In genomic region chr4:41692717-41693345, GRCh38 we compare ENCODE assay signal across 8 cellular contexts. TPM values are rescaled to one million over a fixed set of nuclear protein-coding genes. Genes with fewer than 3 reads are reported as not detected.
A peak's percentile ranks its signal among the peaks of the same experiment; 100 is the strongest.
DNase-seq lines count a peak whose midpoint lies in the region; TF ChIP-seq lines count a peak whose summit lies in the region.

No MANE protein-coding gene starts in this region.

- peak; percentile 27 for DNase-seq in GM10248 (ENCODE audit: extremely low spot score)
- DNase-seq in GM23248 = peak; percentile 74
- peak; percentile 27 for DNase-seq in M059J (ENCODE audit: low read depth)
- peak; percentile 45 for DNase-seq in SK-N-SH
- DNase-seq in cardiac fibroblast (ENCODE audit: low read depth in 2 of 2) = peak; percentile 67 to 70
- DNase-seq in kidney glomerular epithelial cell (lab: John Stamatoyannopoulos, UW) = peak; percentile 53
- DNase-seq in stimulated activated CD8-positive, alpha-beta memory T cell treated with anti-CD3 and anti-CD28 coated beads, Interleukin-4, amount 100 ng/mL, for 48 hours = peak; percentile 54
- DNase-seq in immature natural killer cell = no peak

- no peaks in the 10 kb centered on the region for H3K9me3 ChIP-seq in GM23248 (ENCODE audit: low read depth)
- no peaks in the 10 kb centered on the region for H3K9me3 ChIP-seq in SK-N-SH

- H3K79me2 ChIP-seq in GM23248 (ENCODE audit: insufficient read depth) (no peaks in the 10 kb centered on the region), SK-N-SH (ENCODE audit: insufficient read depth) (no peaks in the 10 kb centered on the region)

- no peaks in the 10 kb centered on the region for H3K4me1 ChIP-seq in GM23248 (ENCODE audit: insufficient read depth)
- H3K4me1 ChIP-seq in SK-N-SH (ENCODE audit: control insufficient read depth in 1 of 2, insufficient read depth in 2 of 2, low read depth in 1 of 2, low read length in 1 of 2) = peaks cover 0 to 10% of the 10 kb centered on the region in 2 experiments; a peak in 2 of 4 replicates

- peaks cover 0 to 2% (median 0%) of the 10 kb centered on the region in 6 donors for H3K9me3 Mint-ChIP-seq in immature natural killer cell

- H3K36me3 ChIP-seq in GM23248 (ENCODE audit: low read depth) = no peaks in the 10 kb centered on the region
- peaks cover 0 to 12% of the 10 kb centered on the region in 2 experiments for H3K36me3 ChIP-seq in SK-N-SH (replicated peaks in 1 of 2; ENCODE audit: control insufficient read depth in 1 of 2, insufficient read depth in 2 of 2, low read length in 1 of 2)

- H3K9ac ChIP-seq in GM23248 (no peak overlapping the region), SK-N-SH (no peak overlapping the region)

- H3K27me3 ChIP-seq in GM23248 (replicated peaks; ENCODE audit: insufficient read depth) (no peaks in the 10 kb centered on the region), SK-N-SH (ENCODE audit: insufficient read depth) (0 out of 2 replicates have a peak, but pooled peaks cover 4% of the 10 kb centered on the region)

- no peak overlapping the region for H3K27ac ChIP-seq in GM23248
- H3K27ac ChIP-seq in SK-N-SH (ENCODE audit: low read depth in 2 of 2, low read length in 1 of 2) = peak overlapping the region in 1 of 2 experiments; percentile 83; a peak in 2 of 4 replicates

- in situ Hi-C loops in GM23248 (cut with MboI) = loop anchor here (10.0 kb wide), 1 partner anchor 192 kb away; no protein-coding TSS in a partner anchor

- POLR2A ChIA-PET in GM10248 (lab: Yijun Ruan, JAX) (no interaction called here), SK-N-SH (lab: Yijun Ruan, JAX) (interaction anchor here (1.2 kb wide), 1 partner anchor 181 kb away, joined by 3 read pairs; no protein-coding TSS in a partner anchor)

- H3K9me2 ChIP-seq in GM23248 (ENCODE audit: insufficient read depth) (no peaks in the 10 kb centered on the region), SK-N-SH (no peaks in the 10 kb centered on the region)

- CTCF ChIA-PET in GM10248 (lab: Yijun Ruan, JAX) (interaction anchor here (0.6 to 2.3 kb wide), 22 partner anchors 9 to 434 kb away, joined by 3 to 17 read pairs (median 4); no protein-coding TSS in a partner anchor), SK-N-SH (lab: Yijun Ruan, JAX) (interaction anchor here (0.6 to 11.3 kb wide), 48 partner anchors 9 to 828 kb away, joined by 3 to 188 read pairs (median 4); partner anchors contain the start of genes PHOX2B and TMEM33)

- TF ChIP-seq EP300 in SK-N-SH (IDR thresholded peaks at IDR 0.05; ENCODE audit: borderline replicate concordance in 1 of 2, low read depth in 1 of 2, low read length in 1 of 2) = no peak

- H3K36me3 Mint-ChIP-seq in immature natural killer cell = no peaks in the 10 kb centered on the region

- H4K20me1 ChIP-seq in GM23248 (ENCODE audit: insufficient read depth) = no peaks in the 10 kb centered on the region
- no peaks in the 10 kb centered on the region for H4K20me1 ChIP-seq in SK-N-SH (ENCODE audit: insufficient read depth)

- WGBS in GM23248 (ENCODE audit: low coverage in 1 of 2, low lambda C conversion rate in 2 of 2, missing lambda C conversion rate in 2 of 2), 2 experiments = 42 to 43% methylated on average over 12 of the region's 12 CpGs
- WGBS in SK-N-SH (ENCODE audit: low lambda C conversion rate) = 36% methylated on average over 12 of the region's 12 CpGs

- H3K4me3 Mint-ChIP-seq in immature natural killer cell = no peak overlapping the region

- H3F3A ChIP-seq in GM23248 (ENCODE audit: insufficient read depth) (no peaks in the 10 kb centered on the region), SK-N-SH (replicated peaks; ENCODE audit: insufficient read depth) (no peaks in the 10 kb centered on the region)

- no peak overlapping the region for H3K27ac Mint-ChIP-seq in immature natural killer cell

- peak; percentile 98 for TF ChIP-seq RAD21 in SK-N-SH (IDR thresholded peaks at IDR 0.05; ENCODE audit: low read length)

- H3K4me2 ChIP-seq in GM23248 (ENCODE audit: unreplicated experiment) (no peak overlapping the region), SK-N-SH (peak overlapping the region; percentile 48)

- H3K4me3 ChIP-seq in GM23248 (no peak overlapping the region), SK-N-SH (ENCODE audit: low read depth in 2 of 2, low read length in 1 of 2) (peak overlapping the region in 1 of 2 experiments; percentile 22; a peak in 1 of 4 replicates), cardiac fibroblast (replicated peaks in 1 of 2; ENCODE audit: low read depth in 2 of 2, low read length in 2 of 2) (no peak overlapping the region)

- no peaks in the 10 kb centered on the region for H3K4me1 Mint-ChIP-seq in immature natural killer cell

- TF ChIP-seq CTCF in GM10248 (IDR thresholded peaks at IDR 0.05; ENCODE audit: control extremely low read depth, extremely low read depth, low read depth, missing control alignments) (peak; percentile 75), SK-N-SH (IDR thresholded peaks at IDR 0.05) (peak; percentile 92), cardiac fibroblast (IDR thresholded peaks at IDR 0.05; ENCODE audit: low read depth, low read length) (peak; percentile 94)

- peak overlapping the region; percentile 72 for H2AFZ ChIP-seq in GM23248
- peak overlapping the region; percentile 39; the same call in 1 of the 2 replicates for H2AFZ ChIP-seq in SK-N-SH (ENCODE audit: low read depth)

- H3K27me3 Mint-ChIP-seq in immature natural killer cell (ENCODE audit: low read depth in 3 of 3) = peaks cover 0 to 7% (median 4%) of the 10 kb centered on the region in 3 donors

TF ChIP-seq in SK-N-SH, 30 proteins besides CTCF, POLR2A, EP300 and RAD21 (continues in another document):
- no peak for TF ChIP-seq GATA2 (CRISPR knock-in tag; IDR thresholded peaks at IDR 0.05)
- 0 out of 2 replicates have a peak, but pooled peaks have one; percentile 20 for TF ChIP-seq MAX (IDR thresholded peaks at IDR 0.05; ENCODE audit: low read depth)
- no peak for TF ChIP-seq ELF1 (IDR thresholded peaks at IDR 0.05)
- no peak for TF ChIP-seq JUND (IDR thresholded peaks at IDR 0.05)
- no peak for TF ChIP-seq POLR2AphosphoS5 (IDR thresholded peaks at IDR 0.05; ENCODE audit: low read depth, low read length)
- no peak for TF ChIP-seq TCF12 (IDR thresholded peaks at IDR 0.05)
- TF ChIP-seq CHD2 (IDR thresholded peaks at IDR 0.05; ENCODE audit: low read length, partially characterized antibody) = no peak
- TF ChIP-seq USF2 (IDR thresholded peaks at IDR 0.05; ENCODE audit: borderline replicate concordance, low read depth, low read length) = no peak
- TF ChIP-seq MXI1 (IDR thresholded peaks at IDR 0.05; ENCODE audit: low read depth, low read length) = no peak; the same call in 1 of the 2 replicates
- TF ChIP-seq YY1 (IDR thresholded peaks at IDR 0.05; ENCODE audit: low read depth) = no peak
- no peak for TF ChIP-seq TEAD4 (IDR thresholded peaks at IDR 0.05; ENCODE audit: borderline replicate concordance, insufficient read depth)
- TF ChIP-seq IRF3 (IDR thresholded peaks at IDR 0.05; ENCODE audit: low read depth, low read length) = no peak
- TF ChIP-seq GABPA (IDR thresholded peaks at IDR 0.05; ENCODE audit: low read depth) = no peak
- peak; percentile 80 for TF ChIP-seq SMC3 (IDR thresholded peaks at IDR 0.05; ENCODE audit: low read depth, low read length)
- TF ChIP-seq ZBTB33 (IDR thresholded peaks at IDR 0.05; ENCODE audit: borderline replicate concordance, low read depth) = no peak
- TF ChIP-seq MEF2A (IDR thresholded peaks at IDR 0.05; ENCODE audit: borderline replicate concordance, low read depth) = no peak
- peak; percentile 52 for TF ChIP-seq RCOR1 (IDR thresholded peaks at IDR 0.05; ENCODE audit: low read length)

RNA-seq across cellular contexts. Expression of gene PHOX2B, which starts 55.7 kb away (rescaled TPM):
- not detected in 2 replicates for total RNA-seq in GM23248 (2014; rRNA removed; shearing (Covaris generic))
- not detected in 2 replicates for polyA plus RNA-seq in GM23248 (2016; fragmentation: Nextera tagmentation; extraction: Ambion mirVana)
- not detected in 2 replicates for total RNA-seq in M059J (2014; rRNA removed; shearing (Covaris generic))
- polyA plus RNA-seq in SK-N-SH (2012; rRNA removed) = 0.95 and 2.2 TPM in 2 replicates
- polyA plus RNA-seq in SK-N-SH (2012; cell fraction: cytosol; rRNA removed) = 2.2 and 4.3 TPM in 2 replicates
- polyA plus RNA-seq in SK-N-SH (2012; cell fraction: nucleus; rRNA removed) = 0.93 and 2.3 TPM in 2 replicates
- not detected for polyA plus RNA-seq in immature natural killer cell

Comparison
In these comparisons a context has a peak if more than half of its experiments do, and no peak if none do; other contexts are left out.
1. DNase-seq: peak in GM10248 (single experiment), GM23248 (single experiment), M059J (single experiment), SK-N-SH (single experiment), cardiac fibroblast (2 of 2), kidney glomerular epithelial cell (single experiment) and stimulated activated CD8-positive, alpha-beta memory T cell treated with anti-CD3 and anti-CD28 coated beads, Interleukin-4, amount 100 ng/mL, for 48 hours (single experiment); none in immature natural killer cell (0 of 3).
2. Peak in every context shown above with its lines, with median percentiles within 50 percentile points of each other: CTCF ChIP-seq.